Comparison of ENCODE assay signal across 23 cellular contexts in the genomic region with DNA sequence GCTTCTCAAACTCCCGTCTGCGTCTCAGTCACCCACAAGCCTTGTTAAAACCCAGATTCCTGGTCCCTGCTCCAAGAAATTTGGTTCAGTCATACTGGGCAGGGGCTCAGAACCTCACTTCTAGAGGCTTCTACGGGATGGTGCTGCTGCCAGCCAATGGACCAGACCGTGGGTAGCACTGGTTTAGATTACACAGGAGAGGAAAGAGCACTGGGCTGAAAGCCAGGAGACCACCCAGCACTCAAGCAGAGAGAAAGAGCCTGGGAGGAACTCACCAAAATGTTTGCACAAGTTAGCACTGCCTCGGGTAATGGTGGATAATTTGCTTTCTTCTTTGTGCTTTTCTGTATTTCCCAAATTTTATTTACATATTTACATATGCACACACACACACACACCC. TPM values are rescaled to one million over a fixed set of nuclear protein-coding genes. Genes with fewer than 3 reads are reported as not detected.
"Had no signal": no experiment of that assay in that cellular context is flagged by ENCODE, and none has a peak within 500 bp of the region (broad histone marks: within the 10 kb centered on the region; RNA-seq: fewer than 3 reads in every experiment).

No MANE protein-coding gene starts in this region.

- DNase-seq: activated CD4-positive, alpha-beta T cell treated with anti-CD3 and anti-CD28 coated beads, Interleukin-2, amount 10 ng/mL, durations not matched to agents 24 days and 14 days; activated CD4-positive, alpha-beta T cell treated with anti-CD3 and anti-CD28 coated beads, Interleukin-2, amount 50 U/mL, for 48 hours; activated CD4-positive, CD25-positive, alpha-beta regulatory T cell treated with anti-CD3 and anti-CD28 coated beads, Interleukin-2, amount 50 U/mL, for 72 hours; activated CD8-positive, alpha-beta memory T cell treated with anti-CD3 and anti-CD28 coated beads, Interleukin-2, amount 10 ng/mL, durations not matched to agents 7 days and 5 days; activated gamma-delta T cell; activated naive CD4-positive, alpha-beta T cell treated with anti-CD3 and anti-CD28 coated beads for 36 hours; activated naive CD8-positive, alpha-beta T cell treated with anti-CD3 and anti-CD28 coated beads for 36 hours; activated T-cell treated with anti-CD3 and anti-CD28 coated beads, Interleukin-2, amount 50 U/mL, for 24 hours; brain microvascular endothelial cell; KG1; NCI-H1048; NCI-H1417 treated with DMSO at 0.1 percent for 48 hours; NCI-H1694; NCI-H2029; NCI-H345; NCI-H510A; NCI-H526 treated with DMSO at 0.1 percent for 48 hours; PC-3; SHP77; SK-N-SH had no signal

- ATAC-seq: activated CD8-positive, alpha-beta memory T cell treated with anti-CD3 and anti-CD28 coated beads, Interleukin-2, amount 10 ng/mL, durations not matched to agents 7 days and 5 days; PC-3; WTC11 had no signal

- H3K4me2 ChIP-seq: SK-N-SH had no signal

- H3K4me1 Mint-ChIP-seq: activated naive CD8-positive, alpha-beta T cell treated with anti-CD3 and anti-CD28 coated beads for 36 hours; WTC11 had no signal

- H3K9ac ChIP-seq: SK-N-SH had no signal

- H3K9me3 ChIP-seq: SK-N-SH had no signal

- H3K9me3 Mint-ChIP-seq: activated CD4-positive, alpha-beta T cell treated with anti-CD3 and anti-CD28 coated beads, Interleukin-2, amount 10 ng/mL, durations not matched to agents 24 days and 14 days; activated naive CD4-positive, alpha-beta T cell treated with anti-CD3 and anti-CD28 coated beads for 36 hours; activated naive CD8-positive, alpha-beta T cell treated with anti-CD3 and anti-CD28 coated beads for 36 hours; activated T-cell treated with anti-CD3 and anti-CD28 coated beads, Interleukin-2, amount 50 U/mL, for 24 hours; IgD-negative memory B cell had no signal

- H3K27ac ChIP-seq: brain microvascular endothelial cell had no signal

- H3K27me3 ChIP-seq: brain microvascular endothelial cell had no signal

- H3K4me3 Mint-ChIP-seq: activated CD4-positive, alpha-beta T cell treated with anti-CD3 and anti-CD28 coated beads, Interleukin-2, amount 10 ng/mL, durations not matched to agents 24 days and 14 days; activated CD8-positive, alpha-beta memory T cell treated with anti-CD3 and anti-CD28 coated beads, Interleukin-2, amount 10 ng/mL, durations not matched to agents 7 days and 5 days; activated naive CD4-positive, alpha-beta T cell treated with anti-CD3 and anti-CD28 coated beads for 36 hours; activated naive CD8-positive, alpha-beta T cell treated with anti-CD3 and anti-CD28 coated beads for 36 hours; activated T-cell treated with anti-CD3 and anti-CD28 coated beads, Interleukin-2, amount 50 U/mL, for 24 hours; WTC11 had no signal

- H3K27me3 Mint-ChIP-seq: activated CD4-positive, alpha-beta T cell treated with anti-CD3 and anti-CD28 coated beads, Interleukin-2, amount 10 ng/mL, durations not matched to agents 24 days and 14 days; activated CD8-positive, alpha-beta memory T cell treated with anti-CD3 and anti-CD28 coated beads, Interleukin-2, amount 10 ng/mL, durations not matched to agents 7 days and 5 days; activated naive CD8-positive, alpha-beta T cell treated with anti-CD3 and anti-CD28 coated beads for 36 hours; activated T-cell treated with anti-CD3 and anti-CD28 coated beads, Interleukin-2, amount 50 U/mL, for 24 hours; IgD-negative memory B cell had no signal

- H3K27ac Mint-ChIP-seq: activated CD4-positive, alpha-beta T cell treated with anti-CD3 and anti-CD28 coated beads, Interleukin-2, amount 10 ng/mL, durations not matched to agents 24 days and 14 days; activated CD8-positive, alpha-beta memory T cell treated with anti-CD3 and anti-CD28 coated beads, Interleukin-2, amount 10 ng/mL, durations not matched to agents 7 days and 5 days; activated naive CD4-positive, alpha-beta T cell treated with anti-CD3 and anti-CD28 coated beads for 36 hours; activated naive CD8-positive, alpha-beta T cell treated with anti-CD3 and anti-CD28 coated beads for 36 hours; activated T-cell treated with anti-CD3 and anti-CD28 coated beads, Interleukin-2, amount 50 U/mL, for 24 hours; IgD-negative memory B cell; WTC11 had no signal

RNA-seq across cellular contexts. Expression of a gene that starts 46.9 kb away (rescaled TPM):
- total RNA-seq: activated CD4-positive, alpha-beta T cell treated with anti-CD3 and anti-CD28 coated beads, Interleukin-2, amount 10 ng/mL, durations not matched to agents 24 days and 14 days; activated CD8-positive, alpha-beta memory T cell treated with anti-CD3 and anti-CD28 coated beads, Interleukin-2, amount 10 ng/mL, durations not matched to agents 7 days and 5 days; activated naive CD4-positive, alpha-beta T cell treated with anti-CD3 and anti-CD28 coated beads for 36 hours; activated naive CD8-positive, alpha-beta T cell treated with anti-CD3 and anti-CD28 coated beads for 36 hours; T-helper 1 cell treated with Interleukin-12 subunit alpha and Interleukin-12 subunit beta and Interleukin-4 antibody, amounts not matched to agents 30 ng/mL and 1 ng/mL, for 36 hours had no signal
- polyA plus RNA-seq: IgD-negative memory B cell, SK-N-SH had no signal
